Comparison of ENCODE assay signal across 10 cellular contexts in the genomic region with DNA sequence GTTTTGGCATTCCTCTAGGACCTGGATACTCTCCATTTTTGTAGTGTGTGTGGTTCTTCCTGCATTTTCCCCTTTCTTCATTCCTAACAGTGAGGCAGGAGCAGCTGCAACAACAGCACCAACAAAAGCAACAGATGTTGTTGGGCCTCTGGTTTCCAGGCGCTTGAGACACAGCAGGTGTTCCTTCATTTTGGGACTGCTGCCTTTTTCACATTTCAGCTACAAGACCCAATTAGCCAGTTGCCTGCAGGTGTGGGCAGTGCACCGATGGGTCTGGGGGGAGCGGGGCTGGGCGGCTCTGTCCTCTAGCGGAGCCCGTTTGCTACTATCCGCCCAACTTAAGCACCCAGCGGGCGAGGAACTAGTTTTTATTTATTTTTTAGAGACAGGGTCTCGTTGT. TPM values are rescaled to one million over a fixed set of nuclear protein-coding genes. Genes with fewer than 3 reads are reported as not detected.
DNase-seq lines count a peak whose midpoint lies in the region; ATAC-seq and TF ChIP-seq lines count a peak whose summit lies in the region.
"Had no signal": no experiment of that assay in that cellular context is flagged by ENCODE, and none has a peak within 500 bp of the region (broad histone marks: within the 10 kb centered on the region; RNA-seq: fewer than 3 reads in every experiment).

No MANE protein-coding gene starts in this region.

- ATAC-seq in HCT116 (no peak), HG02798 (IDR thresholded peaks at IDR 0.05; ENCODE audit: poor library complexity, unreplicated experiment) (no peak), GM18511 (IDR thresholded peaks at IDR 0.05; ENCODE audit: unreplicated experiment) (no peak)

- H3K9ac ChIP-seq in HCT116 (ENCODE audit: low read length), result peak overlapping the region; percentile 42

- H2AFZ ChIP-seq in HCT116 (ENCODE audit: low read depth, low read length, poor library complexity, severe bottlenecking), result no peak overlapping the region

- DNase-seq in HCT116 (ENCODE audit: low read depth, low spot score), result no peak
- DNase-seq in NCI-H446 treated with DMSO at 0.1 percent for 48 hours (lab: John Stamatoyannopoulos, UW), result peak; percentile 22
- no peak for DNase-seq in progenitor cell of endocrine pancreas (ENCODE audit: low spot score, unreplicated experiment)
- no peak for DNase-seq in GM10248 (ENCODE audit: extremely low spot score)
- no peak for DNase-seq in posterior cingulate gyrus
- DNase-seq: anterior cingulate cortex, NCI-H226 had no signal

- no peaks in the 10 kb centered on the region for H3K9me2 ChIP-seq in HCT116 (ENCODE audit: insufficient read depth)

- H3K4me2 ChIP-seq in HCT116 (ENCODE audit: low read length), result peak overlapping the region; percentile 75

- no peak for TF ChIP-seq RAD21 in HCT116 (IDR thresholded peaks at IDR 0.05; ENCODE audit: low read depth)

- H3K27ac ChIP-seq in HCT116 (ENCODE audit: low read depth, low read length), result peak overlapping the region; percentile 77

- H3K36me3 ChIP-seq in HCT116 (ENCODE audit: control insufficient read depth in 1 of 2, insufficient read depth in 2 of 2, low read length in 2 of 2), result no peaks in the 10 kb centered on the region

- H3K9me3 Mint-ChIP-seq in dendritic cell treated with granulocyte-macrophage colony-stimulating factor and Interleukin-4, amounts not matched to agents 40 ng/mL and 50 ng/mL, for 4 days, result no peaks in the 10 kb centered on the region
- peaks cover 3% of the 10 kb centered on the region for H3K9me3 Mint-ChIP-seq in progenitor cell of endocrine pancreas (ENCODE audit: low read depth)

- TF ChIP-seq CTCF in HCT116 (IDR thresholded peaks at IDR 0.05 in 2 of 3, conservative IDR thresholded peaks at IDR 0.05 in 1 of 3; ENCODE audit: borderline replicate concordance in 1 of 3, insufficient read depth in 1 of 3, low read depth in 2 of 3, low read length in 2 of 3), result no peak
- TF ChIP-seq CTCF in progenitor cell of endocrine pancreas (IDR thresholded peaks at IDR 0.05; ENCODE audit: unreplicated experiment), result no peak
- no peak for TF ChIP-seq CTCF in GM10248 (IDR thresholded peaks at IDR 0.05; ENCODE audit: control extremely low read depth, extremely low read depth, low read depth, missing control alignments)

- intact Hi-C loops in HCT116 (cut with micrococcal nuclease) (loop anchor here (10.0 kb wide), 1 partner anchor 218 kb away; a partner anchor contains a TSS), posterior cingulate gyrus (cut with DNase I) (loop anchor here (5.0 kb wide), 1 partner anchor 216 kb away; no protein-coding TSS in a partner anchor)
- intact Hi-C loops in dendritic cell treated with granulocyte-macrophage colony-stimulating factor and Interleukin-4, amounts not matched to agents 40 ng/mL and 50 ng/mL, for 4 days (cut with micrococcal nuclease), result no loop called here

- POLR2A ChIA-PET in HCT116 (lab: Charles Lee), result interaction anchor here (0.9 to 1.5 kb wide), 3 partner anchors 18 to 36 kb away, joined by 3 read pairs; a partner anchor contains a TSS
- POLR2A ChIA-PET in GM10248 (lab: Yijun Ruan, JAX), result no interaction called here

- H3K79me2 ChIP-seq in HCT116 (ENCODE audit: insufficient read depth, low read length), result peaks cover 82% of the 10 kb centered on the region

- no peaks in the 10 kb centered on the region for H3K9me3 ChIP-seq in HCT116 (ENCODE audit: control insufficient read depth in 1 of 2, insufficient read depth in 1 of 2, low read depth in 1 of 2, low read length in 2 of 2)

- H4K20me1 ChIP-seq in HCT116 (ENCODE audit: insufficient read depth), result no peaks in the 10 kb centered on the region

- peaks cover 35% of the 10 kb centered on the region in 2 experiments for H3K4me1 ChIP-seq in HCT116 (ENCODE audit: control insufficient read depth in 1 of 2, insufficient read depth in 2 of 2, low read length in 2 of 2)

- peak overlapping the region; percentile 20 for H3K27ac Mint-ChIP-seq in dendritic cell treated with granulocyte-macrophage colony-stimulating factor and Interleukin-4, amounts not matched to agents 40 ng/mL and 50 ng/mL, for 4 days
- peak overlapping the region; percentile 97 for H3K27ac Mint-ChIP-seq in progenitor cell of endocrine pancreas

- no peak overlapping the region; a peak in 1 of 4 replicates for H3K4me3 ChIP-seq in HCT116 (replicated peaks in 1 of 2; ENCODE audit: low read depth in 1 of 2, low read length in 2 of 2)

- peaks cover 41% of the 10 kb centered on the region for H3K36me3 Mint-ChIP-seq in dendritic cell treated with granulocyte-macrophage colony-stimulating factor and Interleukin-4, amounts not matched to agents 40 ng/mL and 50 ng/mL, for 4 days (ENCODE audit: low read depth)
- peaks cover 8% of the 10 kb centered on the region for H3K36me3 Mint-ChIP-seq in progenitor cell of endocrine pancreas (ENCODE audit: insufficient read depth)

- CTCF ChIA-PET in HCT116 (lab: Charles Lee) (interaction anchor here (1.0 to 1.4 kb wide), 2 partner anchors 19 to 216 kb away, joined by 3 to 5 read pairs; no protein-coding TSS in a partner anchor), GM10248 (lab: Yijun Ruan, JAX) (interaction anchor here (0.8 to 2.2 kb wide), 11 partner anchors 10 to 215 kb away, joined by 3 to 9 read pairs (median 5); a partner anchor contains a TSS)

- RAD21 ChIA-PET in HCT116 (lab: Charles Lee; ENCODE audit: low non-redundant PET in 1 of 2, low total read pairs in 2 of 2, uncharacterized antibody in 2 of 2, unreplicated experiment in 2 of 2), result no interaction called here

- TF ChIP-seq POLR2A in HCT116 (IDR thresholded peaks at IDR 0.05; ENCODE audit: borderline replicate concordance, extremely low read depth, insufficient read depth, insufficient read length), result no peak

- BruUV-seq in HCT116 (replicated peaks; lab: Mats Ljungman, UMichigan), result no TSS peak

- H3K4me3 Mint-ChIP-seq in dendritic cell treated with granulocyte-macrophage colony-stimulating factor and Interleukin-4, amounts not matched to agents 40 ng/mL and 50 ng/mL, for 4 days, result no peak overlapping the region
- no peak overlapping the region for H3K4me3 Mint-ChIP-seq in progenitor cell of endocrine pancreas (ENCODE audit: low read depth)

- no peaks in the 10 kb centered on the region for H3K27me3 Mint-ChIP-seq in dendritic cell treated with granulocyte-macrophage colony-stimulating factor and Interleukin-4, amounts not matched to agents 40 ng/mL and 50 ng/mL, for 4 days
- no peaks in the 10 kb centered on the region for H3K27me3 Mint-ChIP-seq in progenitor cell of endocrine pancreas

- H3K4me1 Mint-ChIP-seq in dendritic cell treated with granulocyte-macrophage colony-stimulating factor and Interleukin-4, amounts not matched to agents 40 ng/mL and 50 ng/mL, for 4 days (ENCODE audit: low read depth), result peaks cover 54% of the 10 kb centered on the region
- H3K4me1 Mint-ChIP-seq in progenitor cell of endocrine pancreas (ENCODE audit: low read depth), result peaks cover 40% of the 10 kb centered on the region

- H3K27me3 ChIP-seq in HCT116 (ENCODE audit: insufficient read depth, low read length), result no peaks in the 10 kb centered on the region

TF ChIP-seq in HCT116, 20 proteins besides CTCF, POLR2A, EP300 and RAD21 (continues in another document):
- TF ChIP-seq FOSL1 (IDR thresholded peaks at IDR 0.05; ENCODE audit: low read depth) (no peak), JUND (IDR thresholded peaks at IDR 0.05) (no peak), EZH2phosphoT487 (IDR thresholded peaks at IDR 0.05; ENCODE audit: borderline replicate concordance) (no peak), TCF7L2 (IDR thresholded peaks at IDR 0.05; ENCODE audit: borderline replicate concordance, extremely low read depth, insufficient read depth, insufficient read length) (no peak), CEBPB (IDR thresholded peaks at IDR 0.05; ENCODE audit: low read depth) (no peak), POLR2AphosphoS5 (IDR thresholded peaks at IDR 0.05; ENCODE audit: low read depth, low read length) (no peak), ZFX (IDR thresholded peaks at IDR 0.05) (no peak), CBX3 (IDR thresholded peaks at IDR 0.05; ENCODE audit: low read depth) (no peak), EGR1 (IDR thresholded peaks at IDR 0.05; ENCODE audit: low read depth) (no peak)
- TF ChIP-seq, protein P1, sequence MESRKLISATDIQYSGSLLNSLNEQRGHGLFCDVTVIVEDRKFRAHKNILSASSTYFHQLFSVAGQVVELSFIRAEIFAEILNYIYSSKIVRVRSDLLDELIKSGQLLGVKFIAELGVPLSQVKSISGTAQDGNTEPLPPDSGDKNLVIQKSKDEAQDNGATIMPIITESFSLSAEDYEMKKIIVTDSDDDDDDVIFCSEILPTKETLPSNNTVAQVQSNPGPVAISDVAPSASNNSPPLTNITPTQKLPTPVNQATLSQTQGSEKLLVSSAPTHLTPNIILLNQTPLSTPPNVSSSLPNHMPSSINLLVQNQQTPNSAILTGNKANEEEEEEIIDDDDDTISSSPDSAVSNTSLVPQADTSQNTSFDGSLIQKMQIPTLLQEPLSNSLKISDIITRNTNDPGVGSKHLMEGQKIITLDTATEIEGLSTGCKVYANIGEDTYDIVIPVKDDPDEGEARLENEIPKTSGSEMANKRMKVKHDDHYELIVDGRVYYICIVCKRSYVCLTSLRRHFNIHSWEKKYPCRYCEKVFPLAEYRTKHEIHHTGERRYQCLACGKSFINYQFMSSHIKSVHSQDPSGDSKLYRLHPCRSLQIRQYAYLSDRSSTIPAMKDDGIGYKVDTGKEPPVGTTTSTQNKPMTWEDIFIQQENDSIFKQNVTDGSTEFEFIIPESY (IDR thresholded peaks at IDR 0.05; ENCODE audit: extremely low read depth, insufficient replicate concordance, low read length), result no peak

RNA-seq across cellular contexts. Expression of a gene that starts 26.0 kb away (rescaled TPM):
- total RNA-seq in HCT116 (2021; ENCODE audit: unreplicated experiment) (30.0 TPM), progenitor cell of endocrine pancreas (87.7 and 89.7 TPM in 2 replicates)
- polyA plus RNA-seq in HCT116 (2012), result 13.3 and 17.1 TPM in 2 replicates
